In genomic region chr16:79150128-79150527, GRCh38 we compare ENCODE assay signal across 20 cellular contexts.
DNase-seq lines count a peak whose midpoint lies in the region; ATAC-seq and TF ChIP-seq lines count a peak whose summit lies in the region.
"Had no signal": no experiment of that assay in that cellular context is flagged by ENCODE, and none has a peak within 500 bp of the region (broad histone marks: within the 10 kb centered on the region; RNA-seq: fewer than 3 reads in every experiment).

No MANE protein-coding gene starts in this region.

- no peaks in the 10 kb centered on the region for H3K27me3 ChIP-seq in BLaER1
- H3K27me3 ChIP-seq in hepatocyte, result no peaks in the 10 kb centered on the region
- no peaks in the 10 kb centered on the region for H3K27me3 ChIP-seq in MG63
- no peaks in the 10 kb centered on the region for H3K27me3 ChIP-seq in neuronal stem cell (ENCODE audit: control insufficient read depth in 3 of 3, insufficient read depth in 3 of 3, low read depth in 1 of 3, low read length in 3 of 3)

- no peak overlapping the region for H3K27ac ChIP-seq in BLaER1
- peak overlapping the region; percentile 82 for H3K27ac ChIP-seq in hepatocyte
- no peak overlapping the region for H3K27ac ChIP-seq in neuronal stem cell (replicated peaks; ENCODE audit: low read length)
- H3K27ac ChIP-seq: 22Rv1, A549, HL-60 had no signal

- H3K9me2 ChIP-seq in hepatocyte (replicated peaks; ENCODE audit: insufficient read depth), result no peaks in the 10 kb centered on the region

- no peak overlapping the region for H3K4me3 ChIP-seq in BLaER1
- H3K4me3 ChIP-seq in hepatocyte, result no peak overlapping the region
- H3K4me3 ChIP-seq in mucosa of descending colon, result no peak overlapping the region
- H3K4me3 ChIP-seq in MG63, result no peak overlapping the region
- no peak overlapping the region for H3K4me3 ChIP-seq in neuronal stem cell (ENCODE audit: low read length in 2 of 2)
- H3K4me3 ChIP-seq: A549 had no signal

- H3K4me2 ChIP-seq in BLaER1, result peak overlapping the region; percentile 35
- H3K4me2 ChIP-seq in hepatocyte, result peak overlapping the region; percentile 6
- no peak overlapping the region for H3K4me2 ChIP-seq in neuronal stem cell (ENCODE audit: insufficient read depth, low read length, poor library complexity, severe bottlenecking)
- H3K4me2 ChIP-seq: A549 had no signal

- no peak overlapping the region for H2BK5ac ChIP-seq in neuronal stem cell (ENCODE audit: low read length)

- H3K4ac ChIP-seq in neuronal stem cell (ENCODE audit: low read length), result no peak overlapping the region

- WGBS in hepatocyte (ENCODE audit: low lambda C conversion rate, missing lambda C conversion rate), result 38% methylated on average over 1 of the region's 1 CpG
- WGBS in neuronal stem cell (ENCODE audit: extremely low coverage in 2 of 2, insufficient read length in 2 of 2, insufficient replicate concordance in 1 of 2), 2 donors, result no CpG with 5 or more reads among the region's 1 CpG

- H3K14ac ChIP-seq in neuronal stem cell (ENCODE audit: low read length), result no peak overlapping the region

- no peak overlapping the region for H3K23ac ChIP-seq in neuronal stem cell (ENCODE audit: low read depth, low read length, poor library complexity)

- no peak overlapping the region for H3K18ac ChIP-seq in neuronal stem cell (ENCODE audit: low read length)

- H2BK12ac ChIP-seq in neuronal stem cell (ENCODE audit: low read length), result no peak overlapping the region

- no peak overlapping the region for H2AK5ac ChIP-seq in neuronal stem cell (ENCODE audit: low read depth, low read length)

- intact Hi-C loops in mucosa of descending colon (cut with DNase I, micrococcal nuclease), result no loop called here

- H4K20me1 ChIP-seq in BLaER1 (no peaks in the 10 kb centered on the region), hepatocyte (ENCODE audit: insufficient read depth, poor library complexity, severe bottlenecking) (no peaks in the 10 kb centered on the region)

- no peaks in the 10 kb centered on the region for H3K79me1 ChIP-seq in neuronal stem cell (ENCODE audit: low read depth, low read length)

- H3K9me3 ChIP-seq in BLaER1 (no peaks in the 10 kb centered on the region), hepatocyte (ENCODE audit: low read depth) (no peaks in the 10 kb centered on the region), mucosa of descending colon (no peaks in the 10 kb centered on the region), MG63 (no peaks in the 10 kb centered on the region), neuronal stem cell (replicated peaks in 1 of 2; ENCODE audit: control insufficient read depth in 2 of 2, insufficient read depth in 1 of 2, low read depth in 1 of 2, low read length in 2 of 2) (no peaks in the 10 kb centered on the region)
- H3K9me3 ChIP-seq: A549 had no signal

- TF ChIP-seq CTCF in hepatocyte (IDR thresholded peaks at IDR 0.05; ENCODE audit: poor library complexity) (no peak), mucosa of descending colon (IDR thresholded peaks at IDR 0.05) (no peak)

- no peak overlapping the region for H4K91ac ChIP-seq in neuronal stem cell (ENCODE audit: low read depth, low read length, poor library complexity)

- peak; percentile 83 for ATAC-seq in mucosa of descending colon
- ATAC-seq: A549; CD8-positive, alpha-beta T cell; HCT116 had no signal

- H4K8ac ChIP-seq in neuronal stem cell (ENCODE audit: low read depth, low read length), result no peak overlapping the region

- H3K4me1 ChIP-seq in BLaER1 (peaks cover 12% of the 10 kb centered on the region), hepatocyte (ENCODE audit: insufficient read depth) (peaks cover 6% of the 10 kb centered on the region), mucosa of descending colon (ENCODE audit: low read depth) (no peaks in the 10 kb centered on the region), neuronal stem cell (ENCODE audit: control insufficient read depth in 2 of 2, insufficient read depth in 1 of 2, low read depth in 1 of 2, low read length in 2 of 2) (peaks cover 9 to 10% of the 10 kb centered on the region in 2 donors)
- H3K4me1 ChIP-seq: A549 had no signal

- H2BK120ac ChIP-seq in neuronal stem cell (ENCODE audit: low read depth, low read length), result no peak overlapping the region

- H3K36me3 ChIP-seq in BLaER1 (no peaks in the 10 kb centered on the region), hepatocyte (replicated peaks; ENCODE audit: insufficient read depth, low read depth) (no peaks in the 10 kb centered on the region), mucosa of descending colon (ENCODE audit: low read depth) (no peaks in the 10 kb centered on the region), MG63 (no peaks in the 10 kb centered on the region), neuronal stem cell (replicated peaks in 1 of 2; ENCODE audit: control insufficient read depth in 2 of 2, insufficient read depth in 2 of 2, low read length in 2 of 2) (no peaks in the 10 kb centered on the region)

- H2BK15ac ChIP-seq in neuronal stem cell (ENCODE audit: low read length), result no peak overlapping the region

- H3K79me2 ChIP-seq in hepatocyte, result no peaks in the 10 kb centered on the region

- DNase-seq in LoVo (ENCODE audit: low spot score), result peak; percentile 1
- peak; percentile 37 for DNase-seq in hepatocyte (ENCODE audit: low spot score)
- DNase-seq in mucosa of descending colon, result no peak
- DNase-seq in stimulated activated naive CD4-positive, alpha-beta T cell (lab: John Stamatoyannopoulos, UW), result no peak
- no peak for DNase-seq in MG63
- DNase-seq in neuronal stem cell (ENCODE audit: low spot score), result no peak
- DNase-seq in stimulated activated CD4-positive, alpha-beta T cell treated with anti-CD3 and anti-CD28 coated beads, Interleukin-2, amount 100 ng/mL, for 48 hours, result no peak
- DNase-seq: AML-193; CD8-positive, alpha-beta T cell; COR-L47; DMS153; GF-D8; GOT3; H7; HFFc6 had no signal

- H2AFZ ChIP-seq in hepatocyte, result no peak overlapping the region
- no peak overlapping the region for H2AFZ ChIP-seq in neuronal stem cell (ENCODE audit: low read length)

- H3K9ac ChIP-seq in BLaER1 (no peak overlapping the region), neuronal stem cell (ENCODE audit: low read depth, low read length, poor library complexity) (no peak overlapping the region)

Comparison
In these comparisons a context has a peak if more than half of its experiments do, and no peak if none do; other contexts are left out.
1. DNase-seq: peak in LoVo (single experiment) and hepatocyte (single experiment); none in mucosa of descending colon (0 of 3), stimulated activated naive CD4-positive, alpha-beta T cell (0 of 6), MG63 (single experiment), neuronal stem cell (single experiment) and stimulated activated CD4-positive, alpha-beta T cell treated with anti-CD3 and anti-CD28 coated beads, Interleukin-2, amount 100 ng/mL, for 48 hours (0 of 2).